In the genomic region with DNA sequence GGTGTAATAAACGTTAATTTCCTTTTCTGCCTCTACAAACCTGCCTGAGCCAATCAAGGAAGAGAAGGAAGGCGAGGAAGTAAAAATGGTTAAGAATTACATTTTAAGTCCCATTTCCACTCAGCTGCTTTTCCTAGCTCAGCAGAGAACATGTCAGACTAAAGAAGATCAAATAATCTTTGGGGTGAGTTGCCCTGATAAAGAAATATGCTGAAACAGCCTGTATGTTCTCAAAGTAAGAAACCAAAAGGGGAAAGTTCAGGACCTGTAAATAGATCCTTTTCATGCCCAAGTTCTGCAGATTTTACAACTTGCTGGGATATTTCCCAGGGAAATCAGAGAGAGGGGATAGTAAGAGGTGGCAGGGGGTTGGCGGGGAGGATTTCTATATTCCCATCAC, we compare ENCODE assay signal across 15 cellular contexts. TPM values are rescaled to one million over a fixed set of nuclear protein-coding genes. Genes with fewer than 3 reads are reported as not detected.
DNase-seq lines count a peak whose midpoint lies in the region; FAIRE-seq and TF ChIP-seq lines count a peak whose summit lies in the region.
"Had no signal": no experiment of that assay in that cellular context is flagged by ENCODE, and none has a peak within 500 bp of the region (broad histone marks: within the 10 kb centered on the region; RNA-seq: fewer than 3 reads in every experiment).

No MANE protein-coding gene starts in this region.

- intact Hi-C loops in ovary (cut with DNase I) (no loop called here), posterior cingulate gyrus (cut with DNase I) (no loop called here)

- no peak for TF ChIP-seq POLR2A in ovary (IDR thresholded peaks at IDR 0.05)

- POLR2A ChIA-PET in CD8-positive, alpha-beta memory T cell (lab: Charles Lee), result no interaction called here

- no peaks in the 10 kb centered on the region for H3K27me3 Mint-ChIP-seq in CD8-positive, alpha-beta memory T cell
- H3K27me3 Mint-ChIP-seq in astrocyte (ENCODE audit: low read depth, unreplicated experiment), result no peaks in the 10 kb centered on the region
- H3K27me3 Mint-ChIP-seq in nephron progenitor cell (ENCODE audit: low read depth, poor library complexity), result no peaks in the 10 kb centered on the region
- H3K27me3 Mint-ChIP-seq: CD4-positive, CD25-positive, alpha-beta regulatory T cell had no signal

- H3K27ac ChIP-seq in CD8-positive, alpha-beta memory T cell (ENCODE audit: low read depth, low read length), result no peak overlapping the region
- 0 out of 2 replicates have a peak overlapping the region, but pooled peaks have one; percentile 19 for H3K27ac ChIP-seq in HUES6 (ENCODE audit: low read depth, low read length)
- H3K27ac ChIP-seq in astrocyte (ENCODE audit: low read depth, low read length), result no peak overlapping the region
- H3K27ac ChIP-seq in ovary, result no peak overlapping the region
- H3K27ac ChIP-seq: cardiac muscle cell had no signal

- peaks cover 0 to 3% (median 0%) of the 10 kb centered on the region in 3 donors for H3K36me3 Mint-ChIP-seq in CD8-positive, alpha-beta memory T cell
- H3K36me3 Mint-ChIP-seq in astrocyte (ENCODE audit: low read depth, unreplicated experiment) (no peaks in the 10 kb centered on the region), nephron progenitor cell (ENCODE audit: low read depth) (no peaks in the 10 kb centered on the region)
- H3K36me3 Mint-ChIP-seq: CD4-positive, CD25-positive, alpha-beta regulatory T cell had no signal

- H4K20me1 ChIP-seq in astrocyte (ENCODE audit: insufficient read depth, low read length), result no peaks in the 10 kb centered on the region

- H3K79me2 ChIP-seq in astrocyte (ENCODE audit: insufficient read depth, low read length), result no peaks in the 10 kb centered on the region

- H3K4me1 Mint-ChIP-seq in CD8-positive, alpha-beta memory T cell, result peaks cover 25 to 43% (median 38%) of the 10 kb centered on the region in 3 donors
- peaks cover 35% of the 10 kb centered on the region for H3K4me1 Mint-ChIP-seq in astrocyte (ENCODE audit: low read depth, unreplicated experiment)
- peaks cover 57% of the 10 kb centered on the region for H3K4me1 Mint-ChIP-seq in nephron progenitor cell

- peak overlapping the region in 7 of 8 donors; percentile 12 to 84 (median 33) for H3K27ac Mint-ChIP-seq in CD8-positive, alpha-beta memory T cell
- H3K27ac Mint-ChIP-seq in astrocyte (ENCODE audit: unreplicated experiment) (peak overlapping the region; percentile 98), nephron progenitor cell (peak overlapping the region; percentile 3)

- no peak overlapping the region for H3K9ac ChIP-seq in HUES6 (ENCODE audit: low read length)
- no peak overlapping the region for H3K9ac ChIP-seq in astrocyte (ENCODE audit: low read length)

- no peak overlapping the region for H3K4me3 Mint-ChIP-seq in CD8-positive, alpha-beta memory T cell
- H3K4me3 Mint-ChIP-seq in astrocyte (ENCODE audit: unreplicated experiment) (no peak overlapping the region), nephron progenitor cell (no peak overlapping the region)
- H3K4me3 Mint-ChIP-seq: CD4-positive, CD25-positive, alpha-beta regulatory T cell had no signal

- CTCF ChIA-PET in CD8-positive, alpha-beta memory T cell (lab: Charles Lee), result interaction anchor here (1.5 kb wide), 1 partner anchor 15 kb away, joined by 3 read pairs; no protein-coding TSS in a partner anchor

- no peak for FAIRE-seq in astrocyte (lab: Jason Lieb, UNC)
- FAIRE-seq: endometrium, GM19239, kidney had no signal

- H2AFZ ChIP-seq in astrocyte (ENCODE audit: low read depth, low read length), result no peak overlapping the region

- H3K4me2 ChIP-seq in astrocyte (ENCODE audit: low read length), result no peak overlapping the region

- H3K4me3 ChIP-seq in CD8-positive, alpha-beta memory T cell (ENCODE audit: low read length), result no peak overlapping the region
- no peak overlapping the region for H3K4me3 ChIP-seq in HUES6 (ENCODE audit: low read depth, low read length)
- no peak overlapping the region for H3K4me3 ChIP-seq in astrocyte (ENCODE audit: insufficient read depth, low read depth, low read length)
- no peak overlapping the region for H3K4me3 ChIP-seq in ovary
- H3K4me3 ChIP-seq: cardiac muscle cell had no signal

- H3K36me3 ChIP-seq in CD8-positive, alpha-beta memory T cell (ENCODE audit: insufficient read depth, low read length), result no peaks in the 10 kb centered on the region
- H3K36me3 ChIP-seq in HUES6 (ENCODE audit: control insufficient read depth, insufficient read depth, low read length) (no peaks in the 10 kb centered on the region), astrocyte (ENCODE audit: insufficient read depth, low read length) (no peaks in the 10 kb centered on the region), ovary (no peaks in the 10 kb centered on the region)
- H3K36me3 ChIP-seq: cardiac muscle cell had no signal

- H3K9me3 Mint-ChIP-seq in CD8-positive, alpha-beta memory T cell, result no peaks in the 10 kb centered on the region
- H3K9me3 Mint-ChIP-seq in astrocyte (ENCODE audit: unreplicated experiment), result no peaks in the 10 kb centered on the region
- no peaks in the 10 kb centered on the region for H3K9me3 Mint-ChIP-seq in nephron progenitor cell
- H3K9me3 Mint-ChIP-seq: CD4-positive, CD25-positive, alpha-beta regulatory T cell had no signal

- WGBS in ovary, 3 donors, result 75 to 81% (median 78%) methylated on average over 3 of the region's 3 CpGs

- H3K27me3 ChIP-seq in CD8-positive, alpha-beta memory T cell (ENCODE audit: insufficient read depth, low read length, poor library complexity, severe bottlenecking), result no peaks in the 10 kb centered on the region
- H3K27me3 ChIP-seq in HUES6 (ENCODE audit: control insufficient read depth, insufficient read depth, low read length) (no peaks in the 10 kb centered on the region), astrocyte (ENCODE audit: insufficient read depth, low read length) (no peaks in the 10 kb centered on the region), ovary (no peaks in the 10 kb centered on the region)
- H3K27me3 ChIP-seq: cardiac muscle cell had no signal

- TF ChIP-seq CTCF in astrocyte (IDR thresholded peaks at IDR 0.05; ENCODE audit: insufficient read depth, low read depth, low read length) (no peak), nephron progenitor cell (IDR thresholded peaks at IDR 0.05) (no peak), ovary (IDR thresholded peaks at IDR 0.05) (no peak)

- peaks cover 25% of the 10 kb centered on the region for H3K4me1 ChIP-seq in CD8-positive, alpha-beta memory T cell (ENCODE audit: insufficient read depth, low read length)
- H3K4me1 ChIP-seq in HUES6 (ENCODE audit: control insufficient read depth, insufficient read depth, low read length) (peaks cover 27% of the 10 kb centered on the region), astrocyte (ENCODE audit: insufficient read depth, low read length) (peaks cover 25% of the 10 kb centered on the region), ovary (ENCODE audit: insufficient read depth) (peaks cover 3% of the 10 kb centered on the region)

- no peak for TF ChIP-seq EP300 in ovary (IDR thresholded peaks at IDR 0.05)

- DNase-seq in CD8-positive, alpha-beta memory T cell, result no peak
- no peak for DNase-seq in astrocyte (ENCODE audit: low read depth)
- no peak for DNase-seq in nephron progenitor cell
- no peak for DNase-seq in HK-2 (ENCODE audit: unreplicated experiment)
- DNase-seq in ovary, result no peak
- no peak for DNase-seq in posterior cingulate gyrus
- DNase-seq: activated gamma-delta T cell treated with Interleukin-2 at 50 U/mL for 16 hours; CD4-positive, CD25-positive, alpha-beta regulatory T cell; kidney; NCI-H226; stimulated activated CD4-positive, alpha-beta T cell treated with anti-CD3 and anti-CD28 coated beads, Interleukin-4, amount 100 ng/mL, for 1 hour had no signal

- no peaks in the 10 kb centered on the region for H3K9me3 ChIP-seq in CD8-positive, alpha-beta memory T cell (ENCODE audit: low read length)
- no peaks in the 10 kb centered on the region for H3K9me3 ChIP-seq in HUES6 (ENCODE audit: control insufficient read depth, insufficient read depth, low read depth, low read length)
- H3K9me3 ChIP-seq in astrocyte (ENCODE audit: insufficient read depth, low read depth, low read length), result no peaks in the 10 kb centered on the region
- H3K9me3 ChIP-seq in ovary, result no peaks in the 10 kb centered on the region

RNA-seq across cellular contexts. Expression of a gene that starts 55.5 kb away (rescaled TPM):
- 10 to 100 TPM; 43.3 to 43.4 TPM for total RNA-seq in CD8-positive, alpha-beta memory T cell
- polyA plus RNA-seq in CD8-positive, alpha-beta memory T cell, result 2.1 TPM
- total RNA-seq in astrocyte (41.2 and 43.9 TPM in 2 replicates), ovary (10 to 100 TPM in 6 of 7 donors, 1 to 10 TPM in 1; 3.8 to 37.7 (median 19.6) TPM)
- 10 to 100 TPM; 11.4 to 13.1 TPM for polyA plus RNA-seq in ovary

Comparison
In these comparisons a context has a peak if more than half of its experiments do, and no peak if none do; other contexts are left out.
1. H3K27ac Mint-ChIP-seq: peak in every context shown above with its lines; median percentile 98 in astrocyte; 33 in CD8-positive, alpha-beta memory T cell; 3 in nephron progenitor cell.